In the genomic region with DNA sequence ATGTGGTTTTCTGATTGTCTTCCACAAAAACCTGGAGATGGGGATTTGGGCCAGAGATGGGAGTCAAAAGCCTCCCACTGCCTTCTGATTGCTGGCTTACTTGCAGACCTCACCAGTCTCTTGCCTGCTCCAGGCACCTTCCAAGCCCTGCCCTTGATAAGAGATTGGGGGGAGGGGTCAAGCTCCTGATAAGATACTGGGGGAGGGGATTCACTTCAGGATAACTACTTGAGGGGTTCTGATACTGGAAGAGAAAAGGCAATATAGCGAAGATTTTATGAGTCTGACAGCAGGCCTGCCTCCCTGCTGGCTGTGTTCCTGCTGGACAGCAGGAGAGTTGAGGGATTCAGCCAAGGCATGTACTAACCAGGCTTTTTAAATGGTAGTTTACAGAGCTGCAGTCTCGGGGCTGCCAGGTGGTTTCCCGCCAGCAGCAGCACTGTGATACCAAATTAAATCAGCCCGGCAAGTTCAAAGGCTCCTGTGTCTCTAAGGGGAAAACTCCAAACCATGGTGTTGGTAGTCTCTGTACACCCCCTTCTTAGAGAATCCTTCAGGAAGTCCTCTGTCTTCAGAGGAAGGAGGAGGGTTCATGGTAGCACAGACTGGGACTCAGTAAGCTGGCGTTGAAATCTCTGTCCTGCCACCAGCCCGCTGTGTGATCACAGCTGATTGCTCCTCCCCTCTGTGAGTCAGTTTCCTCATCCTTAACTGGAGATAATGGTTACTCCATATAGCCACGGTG, we compare ENCODE assay signal across 8 cellular contexts. TPM values are rescaled to one million over a fixed set of nuclear protein-coding genes. Genes with fewer than 3 reads are reported as not detected.
A peak's percentile ranks its signal among the peaks of the same experiment; 100 is the strongest.
DNase-seq lines count a peak whose midpoint lies in the region; ATAC-seq and TF ChIP-seq lines count a peak whose summit lies in the region.

No MANE protein-coding gene starts in this region.

- H2AFZ ChIP-seq in KMS-11 (ENCODE audit: low read depth) (0 out of 2 replicates have a peak overlapping the region, but pooled peaks have one; percentile 15), smooth muscle cell (ENCODE audit: low read depth) (no peak overlapping the region)

- H3K36me3 ChIP-seq in KMS-11 (ENCODE audit: insufficient read depth) (no peaks in the 10 kb centered on the region), smooth muscle cell (ENCODE audit: low read depth) (no peaks in the 10 kb centered on the region)

- peaks cover 2% of the 10 kb centered on the region for H3K4me1 Mint-ChIP-seq in activated naive CD8-positive, alpha-beta T cell treated with anti-CD3 and anti-CD28 coated beads, Interleukin-2, amount 50 U/mL, for 24 hours

- no peaks in the 10 kb centered on the region for H3K36me3 Mint-ChIP-seq in activated naive CD8-positive, alpha-beta T cell treated with anti-CD3 and anti-CD28 coated beads, Interleukin-2, amount 50 U/mL, for 24 hours (ENCODE audit: low read depth)

- H3F3A ChIP-seq in smooth muscle cell (ENCODE audit: low read depth) = no peaks in the 10 kb centered on the region

- H3K9ac ChIP-seq in KMS-11 (no peak overlapping the region), smooth muscle cell (ENCODE audit: low read depth) (no peak overlapping the region)

- H3K27ac ChIP-seq in KMS-11 (no peak overlapping the region), right cardiac atrium (ENCODE audit: low read length) (peak overlapping the region; percentile 40), smooth muscle cell (ENCODE audit: low read depth) (peak overlapping the region; percentile 36)

- H3K4me1 ChIP-seq in KMS-11 (ENCODE audit: low read depth, poor library complexity, severe bottlenecking) (peaks cover 29% of the 10 kb centered on the region), right cardiac atrium (ENCODE audit: control insufficient read depth, insufficient read depth, low read length) (peaks cover 7% of the 10 kb centered on the region), smooth muscle cell (ENCODE audit: low read depth) (no peaks in the 10 kb centered on the region)

- intact Hi-C loops in right cardiac atrium (cut with DNase I) = no loop called here

- 16% methylated on average over 7 of the region's 7 CpGs for WGBS in right cardiac atrium
- WGBS in smooth muscle cell (ENCODE audit: low lambda C conversion rate) = 36% methylated on average over 7 of the region's 7 CpGs

- H3K27ac Mint-ChIP-seq in activated naive CD8-positive, alpha-beta T cell treated with anti-CD3 and anti-CD28 coated beads, Interleukin-2, amount 50 U/mL, for 24 hours = no peak overlapping the region

- no peaks in the 10 kb centered on the region for H3K79me2 ChIP-seq in KMS-11 (ENCODE audit: insufficient read depth, low read depth)
- no peaks in the 10 kb centered on the region for H3K79me2 ChIP-seq in smooth muscle cell (ENCODE audit: low read depth)

- TF ChIP-seq CTCF in GM10266 (IDR thresholded peaks at IDR 0.05; ENCODE audit: control insufficient read depth, insufficient read depth, low read depth, missing control alignments) = no peak
- no peak for TF ChIP-seq CTCF in KMS-11 (conservative IDR thresholded peaks at IDR 0.05; ENCODE audit: low read depth, low read length)
- no peak for TF ChIP-seq CTCF in smooth muscle cell (IDR thresholded peaks at IDR 0.05; ENCODE audit: borderline replicate concordance, insufficient read depth, poor library complexity, severe bottlenecking)

- peak; percentile 45 for DNase-seq in GM10266 (ENCODE audit: extremely low spot score)
- DNase-seq in activated naive CD8-positive, alpha-beta T cell treated with anti-CD3 and anti-CD28 coated beads, Interleukin-2, amount 50 U/mL, for 24 hours = peak; percentile 3
- DNase-seq in right cardiac atrium = peak; percentile 64 to 90 (median 84)
- DNase-seq in smooth muscle cell (lab: John Stamatoyannopoulos, UW; ENCODE audit: unreplicated experiment) = peak; percentile 2

- H4K20me1 ChIP-seq in KMS-11 (ENCODE audit: insufficient read depth) (no peaks in the 10 kb centered on the region), smooth muscle cell (ENCODE audit: low read depth) (no peaks in the 10 kb centered on the region)

- no peak overlapping the region for H3K4me3 Mint-ChIP-seq in activated naive CD8-positive, alpha-beta T cell treated with anti-CD3 and anti-CD28 coated beads, Interleukin-2, amount 50 U/mL, for 24 hours

- ATAC-seq in activated naive CD8-positive, alpha-beta T cell treated with anti-CD3 and anti-CD28 coated beads, Interleukin-2, amount 50 U/mL, for 24 hours = peak; percentile 72
- ATAC-seq in right cardiac atrium (peak; percentile 94 to 97), HG03095 (IDR thresholded peaks at IDR 0.05; ENCODE audit: unreplicated experiment) (no peak), HG03460 (IDR thresholded peaks at IDR 0.05; ENCODE audit: unreplicated experiment) (no peak), HG03439 (IDR thresholded peaks at IDR 0.05; ENCODE audit: unreplicated experiment) (no peak)

- H3K27me3 ChIP-seq in KMS-11 (ENCODE audit: insufficient read depth, low read depth) (no peaks in the 10 kb centered on the region), right cardiac atrium (ENCODE audit: control insufficient read depth, insufficient read depth) (no peaks in the 10 kb centered on the region), smooth muscle cell (ENCODE audit: low read depth) (no peaks in the 10 kb centered on the region)

- H3K9me3 ChIP-seq in right cardiac atrium (ENCODE audit: control insufficient read depth, low read length) (no peaks in the 10 kb centered on the region), smooth muscle cell (replicated peaks; ENCODE audit: low read depth) (no peaks in the 10 kb centered on the region)

- H3K27me3 Mint-ChIP-seq in activated naive CD8-positive, alpha-beta T cell treated with anti-CD3 and anti-CD28 coated beads, Interleukin-2, amount 50 U/mL, for 24 hours = no peaks in the 10 kb centered on the region

- H3K4me2 ChIP-seq in KMS-11 (no peak overlapping the region), smooth muscle cell (peak overlapping the region; percentile 17)

- no peaks in the 10 kb centered on the region for H3K9me3 Mint-ChIP-seq in activated naive CD8-positive, alpha-beta T cell treated with anti-CD3 and anti-CD28 coated beads, Interleukin-2, amount 50 U/mL, for 24 hours

- H3K4me3 ChIP-seq in KMS-11 (IDR thresholded peaks at IDR 0.05; ENCODE audit: insufficient read depth, low read depth, low read length) (no peak overlapping the region), right cardiac atrium (ENCODE audit: low read length) (no peak overlapping the region), smooth muscle cell (no peak overlapping the region)

RNA-seq across cellular contexts. Expression of gene FBXO36, which starts 58.3 kb away (rescaled TPM):
- total RNA-seq in right cardiac atrium = 1 to 10 TPM; 1.2 to 2.4 (median 1.5) TPM
- polyA plus RNA-seq in right cardiac atrium = 0.77 TPM
- 8.8 and 13.8 TPM in 2 replicates for total RNA-seq in smooth muscle cell
- 5.4 and 9.3 TPM in 2 replicates for polyA plus RNA-seq in smooth muscle cell

RNA-seq across cellular contexts. Expression of gene TRIP12, which starts 58.8 kb away (rescaled TPM):
- total RNA-seq in right cardiac atrium = 100 to 1,000 TPM; 190 to 212 (median 205) TPM
- polyA plus RNA-seq in right cardiac atrium = 24.5 TPM
- total RNA-seq in smooth muscle cell = 103 and 149 TPM in 2 replicates
- 30.2 and 45.5 TPM in 2 replicates for polyA plus RNA-seq in smooth muscle cell

Comparison
In these comparisons a context has a peak if more than half of its experiments do, and no peak if none do; other contexts are left out.
1. DNase-seq: peak in every context shown above with its lines; median percentile 84 in right cardiac atrium; 45 in GM10266; 3 in activated naive CD8-positive, alpha-beta T cell treated with anti-CD3 and anti-CD28 coated beads, Interleukin-2, amount 50 U/mL, for 24 hours; 2 in smooth muscle cell.
2. ATAC-seq: peak in activated naive CD8-positive, alpha-beta T cell treated with anti-CD3 and anti-CD28 coated beads, Interleukin-2, amount 50 U/mL, for 24 hours (single experiment) and right cardiac atrium (2 of 2); none in HG03095 (single experiment), HG03460 (single experiment) and HG03439 (single experiment).